Comparison of ENCODE assay signal across 1 cellular context in genomic region chr6:116550796-116551195, GRCh38.
TF ChIP-seq lines count a peak whose summit lies in the region.

No MANE protein-coding gene starts in this region.

TF ChIP-seq in HepG2, 621 proteins besides CTCF, POLR2A, EP300 and RAD21 (continued from another document and continues in another):
- TF ChIP-seq HINFP (CRISPR knock-in tag; IDR thresholded peaks at IDR 0.05; ENCODE audit: low read depth) (no peak), ZMYM4 (CRISPR knock-in tag; IDR thresholded peaks at IDR 0.05) (peak; percentile 94), POLR2AphosphoS5 (IDR thresholded peaks at IDR 0.05; ENCODE audit: low read depth, low read length) (no peak), HDAC2 (CRISPR knock-in tag; IDR thresholded peaks at IDR 0.05) (peak; percentile 76; the same call in 1 of the 2 replicates), ZNF660 (CRISPR knock-in tag; IDR thresholded peaks at IDR 0.05; ENCODE audit: borderline replicate concordance, low read depth) (no peak), BRCA1 (CRISPR knock-in tag; IDR thresholded peaks at IDR 0.05) (no peak), HHEX (CRISPR knock-in tag; IDR thresholded peaks at IDR 0.05) (peak; percentile 76), E2F1 (CRISPR knock-in tag; IDR thresholded peaks at IDR 0.05) (no peak), HCFC1 (IDR thresholded peaks at IDR 0.05; ENCODE audit: low read depth, low read length) (no peak), ISL2 (CRISPR knock-in tag; IDR thresholded peaks at IDR 0.05) (peak; percentile 77), ZNF251 (CRISPR knock-in tag; IDR thresholded peaks at IDR 0.05) (no peak), FOXO4 (CRISPR knock-in tag; conservative IDR thresholded peaks at IDR 0.05) (no peak), ZBTB44 (CRISPR knock-in tag; IDR thresholded peaks at IDR 0.05) (no peak), HMG20B (CRISPR knock-in tag; conservative IDR thresholded peaks at IDR 0.05) (peak; percentile 73; the same call in 1 of the 2 replicates), ZNF670 (CRISPR knock-in tag; IDR thresholded peaks at IDR 0.05; ENCODE audit: borderline replicate concordance) (no peak), ARNT2 (CRISPR knock-in tag; IDR thresholded peaks at IDR 0.05; ENCODE audit: low read depth) (no peak), SP1 (IDR thresholded peaks at IDR 0.05) (no peak), SP1 (CRISPR knock-in tag; IDR thresholded peaks at IDR 0.05) (no peak), FOSL2 (CRISPR knock-in tag; IDR thresholded peaks at IDR 0.05) (peak; percentile 21; the same call in 1 of the 2 replicates), NR2F6 (IDR thresholded peaks at IDR 0.05) (peak; percentile 71), NR2F6 (CRISPR knock-in tag; IDR thresholded peaks at IDR 0.05) (peak; percentile 76), ZNF460 (CRISPR knock-in tag; IDR thresholded peaks at IDR 0.05; ENCODE audit: borderline replicate concordance) (no peak), ZNF329 (CRISPR knock-in tag; IDR thresholded peaks at IDR 0.05; ENCODE audit: low read depth) (no peak), IKZF1 (IDR thresholded peaks at IDR 0.05) (no peak), NFYB (CRISPR knock-in tag; IDR thresholded peaks at IDR 0.05) (peak; percentile 56), ZNF383 (CRISPR knock-in tag; IDR thresholded peaks at IDR 0.05; ENCODE audit: borderline replicate concordance) (no peak), YEATS2 (CRISPR knock-in tag; IDR thresholded peaks at IDR 0.05; ENCODE audit: borderline replicate concordance) (no peak), ZC3H13 (CRISPR knock-in tag; IDR thresholded peaks at IDR 0.05) (no peak), ZNF513 (CRISPR knock-in tag; conservative IDR thresholded peaks at IDR 0.05) (no peak), ZFP41 (CRISPR knock-in tag; IDR thresholded peaks at IDR 0.05; ENCODE audit: borderline replicate concordance) (no peak), JARID2 (CRISPR knock-in tag; IDR thresholded peaks at IDR 0.05; ENCODE audit: insufficient replicate concordance) (no peak), NAIF1 (CRISPR knock-in tag; IDR thresholded peaks at IDR 0.05; ENCODE audit: borderline replicate concordance) (no peak), IRF1 (CRISPR knock-in tag; IDR thresholded peaks at IDR 0.05; ENCODE audit: low read depth) (no peak), ZNF143 (CRISPR knock-in tag; IDR thresholded peaks at IDR 0.05) (no peak), AKAP8 (CRISPR knock-in tag; IDR thresholded peaks at IDR 0.05) (no peak), ZZZ3 (CRISPR knock-in tag; IDR thresholded peaks at IDR 0.05; ENCODE audit: borderline replicate concordance) (no peak), XRCC5 (optimal IDR thresholded peaks at IDR 0.05; ENCODE audit: low read length) (no peak), ZBTB20 (CRISPR knock-in tag; IDR thresholded peaks at IDR 0.05; ENCODE audit: borderline replicate concordance, low read depth) (peak; percentile 86; the same call in 1 of the 2 replicates), GATAD2A (CRISPR knock-in tag; IDR thresholded peaks at IDR 0.05) (peak; percentile 79), AHR (CRISPR knock-in tag; IDR thresholded peaks at IDR 0.05) (no peak), ZNF724P (CRISPR knock-in tag; IDR thresholded peaks at IDR 0.05; ENCODE audit: borderline replicate concordance) (no peak), SRF (IDR thresholded peaks at IDR 0.05; ENCODE audit: low read depth, low read length) (no peak), HOXA9 (CRISPR knock-in tag; IDR thresholded peaks at IDR 0.05; ENCODE audit: borderline replicate concordance) (no peak), SKIL (CRISPR knock-in tag; IDR thresholded peaks at IDR 0.05; ENCODE audit: borderline replicate concordance) (0 out of 2 replicates have a peak, but pooled peaks have one; percentile 41), TFDP2 (CRISPR knock-in tag; IDR thresholded peaks at IDR 0.05) (no peak), KMT2A (CRISPR knock-in tag; IDR thresholded peaks at IDR 0.05) (no peak), SAP130 (CRISPR knock-in tag; IDR thresholded peaks at IDR 0.05; ENCODE audit: low read depth) (peak; percentile 55; the same call in 1 of the 2 replicates), ZBTB33 (CRISPR knock-in tag; IDR thresholded peaks at IDR 0.05) (no peak), ZNF597 (CRISPR knock-in tag; IDR thresholded peaks at IDR 0.05) (no peak), ZSCAN12 (CRISPR knock-in tag; IDR thresholded peaks at IDR 0.05) (no peak), ZNF772 (CRISPR knock-in tag; IDR thresholded peaks at IDR 0.05) (no peak), ZNF691 (CRISPR knock-in tag; IDR thresholded peaks at IDR 0.05; ENCODE audit: borderline replicate concordance, low read depth) (no peak), PPARG (CRISPR knock-in tag; conservative IDR thresholded peaks at IDR 0.05) (peak; percentile 35; the same call in 1 of the 2 replicates)
